In the genomic region with DNA sequence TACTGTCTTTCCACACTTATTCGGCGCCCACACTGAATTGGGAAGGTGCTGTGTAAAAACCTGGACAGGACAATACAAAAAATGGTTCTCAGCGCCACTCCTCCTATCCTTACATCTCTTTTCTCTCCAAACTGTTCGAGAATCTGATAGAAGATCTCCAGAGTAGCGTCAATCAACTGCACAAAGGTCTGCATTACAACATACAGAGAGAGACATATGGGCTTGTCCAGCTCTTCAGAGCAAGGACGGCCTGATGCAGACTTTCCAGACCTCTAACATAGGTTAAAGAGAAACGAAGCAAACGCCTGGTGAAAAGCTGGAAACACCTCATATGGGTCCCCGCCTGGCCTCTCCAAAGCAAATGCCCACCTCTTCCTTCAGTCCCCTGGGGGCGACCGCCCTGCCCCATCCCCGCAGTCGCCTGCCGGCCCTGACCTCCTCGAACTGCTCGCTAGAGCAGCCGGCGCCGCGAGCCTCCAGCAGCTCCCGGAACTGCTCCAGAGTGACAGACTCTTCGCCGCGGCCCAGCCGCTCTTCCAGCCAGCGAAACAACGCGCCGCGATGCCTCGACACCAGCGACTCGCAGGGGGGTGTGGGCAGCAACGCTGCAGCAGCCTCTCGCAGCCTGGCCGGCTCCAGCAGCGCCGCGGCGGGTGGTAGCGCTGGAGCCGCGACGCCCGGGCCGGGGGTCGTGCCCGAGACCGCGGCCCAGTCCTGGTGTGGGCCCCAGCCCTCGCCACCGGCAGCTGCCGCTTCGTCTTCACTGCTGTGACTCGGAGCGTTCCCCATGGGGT, we compare ENCODE assay signal across 7 cellular contexts. TPM values are rescaled to one million over a fixed set of nuclear protein-coding genes. Genes with fewer than 3 reads are reported as not detected.
DNase-seq lines count a peak whose midpoint lies in the region; ATAC-seq and TF ChIP-seq lines count a peak whose summit lies in the region.

No MANE protein-coding gene starts in this region.

- H3K9ac ChIP-seq in SK-N-MC (ENCODE audit: insufficient read length), result peak overlapping the region; percentile 88

- H3K9me3 ChIP-seq in SK-N-MC (ENCODE audit: low read depth, low read length), result no peaks in the 10 kb centered on the region

- H3K4me3 Mint-ChIP-seq in MCF 10A (ENCODE audit: unreplicated experiment), result peak overlapping the region; percentile 98

- H3K27me3 Mint-ChIP-seq in MCF 10A (ENCODE audit: insufficient read depth, unreplicated experiment), result no peaks in the 10 kb centered on the region

- H3K4me1 Mint-ChIP-seq in MCF 10A (ENCODE audit: insufficient read depth, unreplicated experiment), result peaks cover 19% of the 10 kb centered on the region

- H3K36me3 Mint-ChIP-seq in MCF 10A (ENCODE audit: insufficient read depth, unreplicated experiment), result peaks cover 27% of the 10 kb centered on the region

- H3K27me3 ChIP-seq in layer of hippocampus (ENCODE audit: control insufficient read depth, insufficient read depth, low read length), result no peaks in the 10 kb centered on the region

- H3K36me3 ChIP-seq in SK-N-MC (ENCODE audit: insufficient read depth, low read length), result no peaks in the 10 kb centered on the region

- no peaks in the 10 kb centered on the region for H3K9me3 Mint-ChIP-seq in MCF 10A (ENCODE audit: unreplicated experiment)

- H3K27ac Mint-ChIP-seq in MCF 10A (ENCODE audit: low read depth, unreplicated experiment), result peak overlapping the region; percentile 100

- H3K4me3 ChIP-seq in SK-N-MC, result peak overlapping the region; percentile 91

- H3K27ac ChIP-seq in SK-N-MC (no peak overlapping the region), layer of hippocampus (ENCODE audit: low read depth, low read length) (peak overlapping the region; percentile 88)

- intact Hi-C loops in MCF 10A (cut with micrococcal nuclease), result loop anchor here (2.0 to 5.0 kb wide), 2 partner anchors 44 to 225 kb away; a partner anchor contains a TSS

- no TSS peak for BruUV-seq in MCF 10A (replicated peaks; lab: Mats Ljungman, UMichigan)

- ATAC-seq in GM18861 (IDR thresholded peaks at IDR 0.05; ENCODE audit: unreplicated experiment) (peak; percentile 8), HG02852 (IDR thresholded peaks at IDR 0.05; ENCODE audit: unreplicated experiment) (peak; percentile 18)

- CTCF ChIA-PET in MCF 10A (lab: Yijun Ruan, JAX), result interaction anchor here (0.6 to 1.6 kb wide), 2 partner anchors 20 to 67 kb away, joined by 5 to 10 read pairs; no protein-coding TSS in a partner anchor

- no peak for TF ChIP-seq CTCF in MCF 10A (IDR thresholded peaks at IDR 0.05; ENCODE audit: unreplicated experiment)

- DNase-seq in SK-N-MC (ENCODE audit: low read depth, low spot score), result no peak
- DNase-seq in MCF 10A (ENCODE audit: unreplicated experiment), result no peak
- DNase-seq in stimulated activated CD4-positive, alpha-beta T cell treated with anti-CD3 and anti-CD28 coated beads, Interleukin-4, amount 100 ng/mL, for 48 hours (ENCODE audit: low read depth in 2 of 2), result peak; percentile 14 to 26
- DNase-seq in NCI-H1105 (lab: John Stamatoyannopoulos, UW), result no peak

- POLR2A ChIA-PET in MCF 10A (lab: Yijun Ruan, JAX), result interaction anchor here (0.6 to 9.9 kb wide), 25 partner anchors 8 to 716 kb away, joined by 3 to 555 read pairs (median 4); a partner anchor contains a TSS

RNA-seq across cellular contexts. Expression of a gene that starts 0.5 kb away (rescaled TPM):
- total RNA-seq in MCF 10A (2022), result 35.0 and 37.9 TPM in 2 replicates

RNA-seq across cellular contexts. Expression of a gene that starts 0.7 kb away (rescaled TPM):
- total RNA-seq in MCF 10A (2022), result 13.8 and 17.6 TPM in 2 replicates

Comparison
In these comparisons a context has a peak if more than half of its experiments do, and no peak if none do; other contexts are left out.
1. DNase-seq: peak in stimulated activated CD4-positive, alpha-beta T cell treated with anti-CD3 and anti-CD28 coated beads, Interleukin-4, amount 100 ng/mL, for 48 hours (2 of 2); none in SK-N-MC (single experiment), MCF 10A (single experiment) and NCI-H1105 (single experiment).